In the genomic region with DNA sequence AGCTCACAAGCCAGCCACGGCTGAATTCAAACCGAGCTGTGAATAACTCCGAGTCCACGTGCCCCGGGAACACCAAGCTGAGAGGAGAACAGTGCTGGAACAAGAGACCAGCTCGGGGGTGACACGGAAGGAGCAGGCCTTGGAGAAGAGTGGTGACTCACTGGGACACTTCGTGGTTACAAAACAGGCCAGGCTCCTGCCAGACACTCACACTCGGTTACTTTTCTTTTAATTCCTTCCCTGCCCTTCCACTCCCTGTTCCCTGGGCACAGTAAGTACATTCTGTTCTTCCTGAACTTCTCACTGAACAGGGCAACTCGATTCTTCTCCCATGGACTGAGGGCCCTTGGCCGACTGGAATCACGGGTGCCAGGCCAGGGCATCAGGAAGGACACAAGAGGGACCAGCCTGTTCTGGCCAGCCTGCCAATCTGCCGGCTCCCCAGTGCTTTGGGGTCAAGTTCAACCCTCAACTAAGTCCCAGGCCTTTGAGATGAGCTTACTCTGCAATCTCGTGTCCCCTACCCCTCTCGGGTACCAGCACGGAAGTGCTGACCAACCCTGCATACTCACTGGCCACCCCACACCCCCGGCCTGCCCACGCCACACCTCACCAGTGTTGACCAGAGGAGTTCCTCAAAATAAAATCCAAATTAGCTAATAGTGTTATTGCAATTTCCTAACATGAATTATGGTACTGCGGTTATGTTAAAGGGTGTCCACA, we compare ENCODE assay signal across 9 cellular contexts.
A peak's percentile ranks its signal among the peaks of the same experiment; 100 is the strongest.
DNase-seq lines count a peak whose midpoint lies in the region; ATAC-seq lines count a peak whose summit lies in the region.
"Had no signal": no experiment of that assay in that cellular context is flagged by ENCODE, and none has a peak within 500 bp of the region (broad histone marks: within the 10 kb centered on the region; RNA-seq: fewer than 3 reads in every experiment).

No MANE protein-coding gene starts in this region.

- DNase-seq in DMS53 (lab: John Stamatoyannopoulos, UW) (peak; percentile 70), T-helper 17 cell (no peak), Right ventricle myocardium superior (peak; percentile 79), posterior vena cava (ENCODE audit: low spot score) (peak; percentile 93), NCI-H1930 (lab: John Stamatoyannopoulos, UW) (no peak)
- no peak for DNase-seq in activated T-cell treated with anti-CD3 and anti-CD28 coated beads, Interleukin-2, amount 50 U/mL, for 72 hours
- no peak for DNase-seq in activated CD4-positive, alpha-beta T cell treated with anti-CD3 and anti-CD28 coated beads, Interleukin-2, amount 50 U/mL, for 48 hours
- DNase-seq: GF-D8 had no signal

- ATAC-seq in T-helper 17 cell (peak; percentile 45), Right ventricle myocardium superior (ENCODE audit: poor library complexity) (peak; percentile 91), GM18907 (IDR thresholded peaks at IDR 0.05; ENCODE audit: unreplicated experiment) (no peak)
- no peak for ATAC-seq in activated T-cell treated with anti-CD3 and anti-CD28 coated beads, Interleukin-2, amount 50 U/mL, for 72 hours (replicated peaks in 1 of 2)

- intact Hi-C loops in Right ventricle myocardium superior (cut with DNase I) (no loop called here), posterior vena cava (cut with DNase I) (no loop called here)

- no peak overlapping the region for H3K4me3 Mint-ChIP-seq in T-helper 17 cell
- H3K4me3 Mint-ChIP-seq in activated T-cell treated with anti-CD3 and anti-CD28 coated beads, Interleukin-2, amount 50 U/mL, for 72 hours = no peak overlapping the region

- H3K36me3 Mint-ChIP-seq in T-helper 17 cell (ENCODE audit: low read depth) = no peaks in the 10 kb centered on the region
- no peaks in the 10 kb centered on the region for H3K36me3 Mint-ChIP-seq in activated T-cell treated with anti-CD3 and anti-CD28 coated beads, Interleukin-2, amount 50 U/mL, for 72 hours (ENCODE audit: insufficient read depth in 2 of 2)

- H3K27me3 Mint-ChIP-seq in T-helper 17 cell = no peaks in the 10 kb centered on the region
- H3K27me3 Mint-ChIP-seq in activated T-cell treated with anti-CD3 and anti-CD28 coated beads, Interleukin-2, amount 50 U/mL, for 72 hours (ENCODE audit: low read depth) = no peaks in the 10 kb centered on the region

- no peaks in the 10 kb centered on the region for H3K9me3 ChIP-seq in T-helper 17 cell (ENCODE audit: control insufficient read depth, low read length, poor library complexity, severe bottlenecking)

- no peaks in the 10 kb centered on the region for H3K9me3 Mint-ChIP-seq in activated T-cell treated with anti-CD3 and anti-CD28 coated beads, Interleukin-2, amount 50 U/mL, for 72 hours

- H3K27ac Mint-ChIP-seq in T-helper 17 cell = peak overlapping the region; percentile 75
- no peak overlapping the region for H3K27ac Mint-ChIP-seq in activated T-cell treated with anti-CD3 and anti-CD28 coated beads, Interleukin-2, amount 50 U/mL, for 72 hours

- no peaks in the 10 kb centered on the region for H3K4me1 Mint-ChIP-seq in T-helper 17 cell
- H3K4me1 Mint-ChIP-seq in activated T-cell treated with anti-CD3 and anti-CD28 coated beads, Interleukin-2, amount 50 U/mL, for 72 hours (ENCODE audit: low read depth) = no peaks in the 10 kb centered on the region

Comparison
In these comparisons a context has a peak if more than half of its experiments do, and no peak if none do; other contexts are left out.
1. DNase-seq: peak in DMS53 (single experiment), Right ventricle myocardium superior (single experiment) and posterior vena cava (single experiment); none in T-helper 17 cell (0 of 3), activated T-cell treated with anti-CD3 and anti-CD28 coated beads, Interleukin-2, amount 50 U/mL, for 72 hours (0 of 2), activated CD4-positive, alpha-beta T cell treated with anti-CD3 and anti-CD28 coated beads, Interleukin-2, amount 50 U/mL, for 48 hours (0 of 2) and NCI-H1930 (0 of 2).
2. ATAC-seq: peak in T-helper 17 cell (single experiment) and Right ventricle myocardium superior (single experiment); none in activated T-cell treated with anti-CD3 and anti-CD28 coated beads, Interleukin-2, amount 50 U/mL, for 72 hours (0 of 2) and GM18907 (single experiment).